15 cellular contexts compared by ENCODE assay signal in genomic region chr6:161804804-161805203, GRCh38.
DNase-seq lines count a peak whose midpoint lies in the region; ATAC-seq and TF ChIP-seq lines count a peak whose summit lies in the region.
"Had no signal": no experiment of that assay in that cellular context is flagged by ENCODE, and none has a peak within 500 bp of the region (broad histone marks: within the 10 kb centered on the region; RNA-seq: fewer than 3 reads in every experiment).

No MANE protein-coding gene starts in this region.

- no peaks in the 10 kb centered on the region for H3K27me3 ChIP-seq in colonic mucosa
- H3K27me3 ChIP-seq: BLaER1 treated with 17β-estradiol and CSF1 and Interleukin-3, amounts not matched to agents 10 nM and 100 nM had no signal

- H3K36me3 ChIP-seq in colonic mucosa = no peaks in the 10 kb centered on the region
- H3K36me3 ChIP-seq: BLaER1 treated with 17β-estradiol and CSF1 and Interleukin-3, amounts not matched to agents 10 nM and 100 nM had no signal

- no peak overlapping the region for H3K9ac ChIP-seq in colonic mucosa (ENCODE audit: low read depth in 2 of 2, low read length in 2 of 2)
- H3K9ac ChIP-seq: BLaER1 treated with 17β-estradiol and CSF1 and Interleukin-3, amounts not matched to agents 10 nM and 100 nM had no signal

- TF ChIP-seq CTCF in colonic mucosa (IDR thresholded peaks at IDR 0.05) = no peak

- intact Hi-C loops in left ventricle myocardium superior (cut with micrococcal nuclease) (no loop called here), left cardiac atrium (cut with DNase I) (no loop called here), colonic mucosa (cut with DNase I) (no loop called here)

- no peak overlapping the region for H3K27ac ChIP-seq in colonic mucosa
- H3K27ac ChIP-seq: BLaER1 treated with 17β-estradiol and CSF1 and Interleukin-3, amounts not matched to agents 10 nM and 100 nM had no signal

- DNase-seq in left ventricle myocardium superior (no peak), left cardiac atrium (no peak), astrocyte of the hippocampus (ENCODE audit: low read depth, low spot score) (peak; percentile 76), non-pigmented ciliary epithelial cell (ENCODE audit: low read depth) (peak; percentile 30), colonic mucosa (no peak), kidney tubule cell (ENCODE audit: low spot score) (no peak)
- DNase-seq: Calu3; CD8-positive, alpha-beta T cell; DMS79 treated with DMSO at 0.1 percent for 48 hours; GF-D8; H7; HFFc6 had no signal

- ATAC-seq in left ventricle myocardium superior (peak; percentile 47), left cardiac atrium (no peak)
- ATAC-seq: CD8-positive, alpha-beta T cell; GM23338; HCT116 had no signal

- H3K9me3 ChIP-seq in colonic mucosa = no peaks in the 10 kb centered on the region
- H3K9me3 ChIP-seq: BLaER1 treated with 17β-estradiol and CSF1 and Interleukin-3, amounts not matched to agents 10 nM and 100 nM had no signal

- no peaks in the 10 kb centered on the region for H3K4me1 ChIP-seq in colonic mucosa
- H3K4me1 ChIP-seq: BLaER1 treated with 17β-estradiol and CSF1 and Interleukin-3, amounts not matched to agents 10 nM and 100 nM had no signal

- no peak overlapping the region for H3K4me3 ChIP-seq in colonic mucosa
- H3K4me3 ChIP-seq: BLaER1 treated with 17β-estradiol and CSF1 and Interleukin-3, amounts not matched to agents 10 nM and 100 nM; GM23338 had no signal

Comparison
In these comparisons a context has a peak if more than half of its experiments do, and no peak if none do; other contexts are left out.
1. DNase-seq: peak in astrocyte of the hippocampus (single experiment) and non-pigmented ciliary epithelial cell (single experiment); none in left ventricle myocardium superior (single experiment), left cardiac atrium (single experiment), colonic mucosa (single experiment) and kidney tubule cell (single experiment).